In the genomic region with DNA sequence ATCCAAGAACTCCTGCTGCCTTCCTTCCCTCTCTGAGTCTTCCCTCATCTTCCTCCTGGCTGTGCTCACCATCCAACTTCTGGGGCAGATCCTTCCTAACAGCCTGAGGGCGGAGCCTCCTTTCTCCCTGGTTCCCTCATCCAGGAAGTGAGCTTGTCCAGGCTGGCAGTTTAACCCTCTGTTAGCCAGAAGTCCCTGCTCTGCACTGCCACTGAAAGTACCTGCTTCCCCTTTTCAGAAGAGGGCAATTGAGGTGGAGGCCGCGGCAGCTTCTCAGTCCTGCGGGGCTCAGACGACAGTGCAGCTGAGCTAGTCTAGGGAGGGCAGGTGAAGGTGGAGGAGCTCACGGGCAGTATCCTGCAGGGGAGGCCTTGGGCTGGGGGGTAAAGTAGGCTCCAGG, we compare ENCODE assay signal across 10 cellular contexts.
DNase-seq lines count a peak whose midpoint lies in the region; ATAC-seq and TF ChIP-seq lines count a peak whose summit lies in the region.
"Had no signal": no experiment of that assay in that cellular context is flagged by ENCODE, and none has a peak within 500 bp of the region (broad histone marks: within the 10 kb centered on the region; RNA-seq: fewer than 3 reads in every experiment).

No MANE protein-coding gene starts in this region.

- no peaks in the 10 kb centered on the region for H4K20me1 ChIP-seq in neural progenitor cell (ENCODE audit: low read depth)

- H3K36me3 Mint-ChIP-seq in neural progenitor cell, result no peaks in the 10 kb centered on the region
- H3K36me3 Mint-ChIP-seq: stimulated activated effector memory CD8-positive, alpha-beta T cell treated with anti-CD3 and anti-CD28 coated beads, Interleukin-12 subunit alpha, Interleukin-12 subunit beta, amount 100 ng/mL, for 72 hours had no signal

- H3K27ac ChIP-seq in neural progenitor cell, result no peak overlapping the region
- H3K27ac ChIP-seq: C4-2B had no signal

- TF ChIP-seq CTCF in neural progenitor cell (IDR thresholded peaks at IDR 0.05), result no peak

- no peak overlapping the region for H3K4me3 Mint-ChIP-seq in neural progenitor cell
- H3K4me3 Mint-ChIP-seq: stimulated activated effector memory CD8-positive, alpha-beta T cell treated with anti-CD3 and anti-CD28 coated beads, Interleukin-12 subunit alpha, Interleukin-12 subunit beta, amount 100 ng/mL, for 72 hours had no signal

- H3K9ac ChIP-seq in neural progenitor cell, result no peak overlapping the region

- H3K27me3 ChIP-seq in neural progenitor cell, result no peaks in the 10 kb centered on the region

- H3K36me3 ChIP-seq in neural progenitor cell, result no peaks in the 10 kb centered on the region

- peak; percentile 67 for ATAC-seq in HG03135 (IDR thresholded peaks at IDR 0.05; ENCODE audit: unreplicated experiment)

- H3K79me2 ChIP-seq in neural progenitor cell (ENCODE audit: low read depth), result no peaks in the 10 kb centered on the region

- DNase-seq in A172 (ENCODE audit: low spot score), result peak; percentile 52
- peak; percentile 42 for DNase-seq in GM19240 (ENCODE audit: insufficient read length, low spot score)
- peak; percentile 39 for DNase-seq in SK-MEL-5 (ENCODE audit: low read depth, low spot score)
- DNase-seq in neural progenitor cell (ENCODE audit: low spot score), result peak; percentile 9
- no peak for DNase-seq in HUDEP-2 (lab: John Stamatoyannopoulos, UW; ENCODE audit: unreplicated experiment in 76 of 76)
- DNase-seq in stimulated activated naive CD4-positive, alpha-beta T cell treated with Interleukin-2 at 50 U/mL for 16 hours (lab: John Stamatoyannopoulos, UW), result no peak
- DNase-seq in GM03348 (ENCODE audit: low spot score), result no peak

- no peak overlapping the region for H3K4me2 ChIP-seq in neural progenitor cell

- peak overlapping the region; percentile 71 for H2AFZ ChIP-seq in neural progenitor cell (replicated peaks)

- H3K9me3 Mint-ChIP-seq in neural progenitor cell, result no peaks in the 10 kb centered on the region
- H3K9me3 Mint-ChIP-seq: stimulated activated effector memory CD8-positive, alpha-beta T cell treated with anti-CD3 and anti-CD28 coated beads, Interleukin-12 subunit alpha, Interleukin-12 subunit beta, amount 100 ng/mL, for 72 hours had no signal

- no peak overlapping the region for H3K4me3 ChIP-seq in neural progenitor cell

- peaks cover 6% of the 10 kb centered on the region for H3K4me1 ChIP-seq in neural progenitor cell

- H3K27me3 Mint-ChIP-seq in neural progenitor cell (ENCODE audit: insufficient read depth, low read depth), result no peaks in the 10 kb centered on the region

- H3K4me1 Mint-ChIP-seq in neural progenitor cell, result no peaks in the 10 kb centered on the region
- H3K4me1 Mint-ChIP-seq: stimulated activated effector memory CD8-positive, alpha-beta T cell treated with anti-CD3 and anti-CD28 coated beads, Interleukin-12 subunit alpha, Interleukin-12 subunit beta, amount 100 ng/mL, for 72 hours had no signal

- no peak overlapping the region for H3K27ac Mint-ChIP-seq in neural progenitor cell

- no peaks in the 10 kb centered on the region for H3K9me3 ChIP-seq in neural progenitor cell (ENCODE audit: low read depth)

- no peaks in the 10 kb centered on the region for H3F3A ChIP-seq in neural progenitor cell (ENCODE audit: low read depth)

- in situ Hi-C loops in SK-MEL-5 (cut with HindIII; ENCODE audit: low pct_unique_long_range_greater_than_20kb, low sequenced_read_pairs), result no loop called here

Comparison
In these comparisons a context has a peak if more than half of its experiments do, and no peak if none do; other contexts are left out.
1. DNase-seq: peak in A172 (single experiment), GM19240 (single experiment), SK-MEL-5 (single experiment) and neural progenitor cell (single experiment); none in HUDEP-2 (0 of 76), stimulated activated naive CD4-positive, alpha-beta T cell treated with Interleukin-2 at 50 U/mL for 16 hours (single experiment) and GM03348 (single experiment).